ENCODE assay signal across 12 cellular contexts in the genomic region with DNA sequence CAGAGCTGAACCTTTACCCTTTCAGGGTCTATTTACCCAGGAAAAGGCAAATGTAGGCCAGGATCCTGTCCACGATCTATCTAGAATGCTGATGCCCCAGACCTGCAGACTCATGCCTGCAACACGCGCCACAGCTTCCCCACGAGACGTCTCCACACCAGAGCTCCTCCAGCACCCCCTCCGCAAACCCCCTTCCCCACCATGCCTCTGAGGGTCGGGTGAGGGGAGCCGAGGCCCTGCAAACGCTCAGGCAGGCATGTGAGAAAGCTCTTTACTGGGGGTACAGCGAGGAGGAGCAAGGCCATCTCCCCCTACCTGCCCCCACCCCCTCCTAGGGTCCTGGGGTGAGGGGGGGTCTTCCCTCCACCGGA. TPM values are rescaled to one million over a fixed set of nuclear protein-coding genes. Genes with fewer than 3 reads are reported as not detected.
DNase-seq lines count a peak whose midpoint lies in the region; ATAC-seq and TF ChIP-seq lines count a peak whose summit lies in the region.
"Had no signal": no experiment of that assay in that cellular context is flagged by ENCODE, and none has a peak within 500 bp of the region (broad histone marks: within the 10 kb centered on the region; RNA-seq: fewer than 3 reads in every experiment).

No MANE protein-coding gene starts in this region.

- peaks cover 36% of the 10 kb centered on the region for H3K36me3 ChIP-seq in effector memory CD4-positive, alpha-beta T cell (ENCODE audit: control insufficient read depth, insufficient read depth, low read length)
- peaks cover 31% of the 10 kb centered on the region in 2 donors for H3K36me3 ChIP-seq in mucosa of rectum (ENCODE audit: control insufficient read depth in 2 of 2, insufficient read depth in 2 of 2, low read length in 2 of 2)
- peaks cover 0 to 57% (median 4%) of the 10 kb centered on the region in 3 donors for H3K36me3 ChIP-seq in tibial nerve

- no peak for TF ChIP-seq CTCF in tibial nerve (IDR thresholded peaks at IDR 0.05)

- 71 to 77% methylated on average over 10 to 11 of the region's 11 CpGs for WGBS in tibial nerve, 2 donors

- no peak overlapping the region for H3K4me3 Mint-ChIP-seq in T-helper 1 cell treated with Interleukin-12 subunit alpha and Interleukin-12 subunit beta and Interleukin-4 antibody, amounts not matched to agents 30 μg/mL and 1 μg/mL, for 36 hours
- H3K4me3 Mint-ChIP-seq: stimulated activated memory B cell treated with anti-CD40 and anti-IgM and Interleukin-4, amounts not matched to agents 10 μg/mL and 1 μg/mL and 100 μg/mL, for 72 hours had no signal

- H3K4me1 Mint-ChIP-seq in T-helper 1 cell treated with Interleukin-12 subunit alpha and Interleukin-12 subunit beta and Interleukin-4 antibody, amounts not matched to agents 30 μg/mL and 1 μg/mL, for 36 hours (ENCODE audit: low read depth) = peaks cover 7% of the 10 kb centered on the region

- DNase-seq in T-helper 1 cell = no peak
- DNase-seq in effector memory CD4-positive, alpha-beta T cell = no peak
- no peak for DNase-seq in tibial nerve (ENCODE audit: low spot score in 2 of 2)
- DNase-seq in DMS79 (lab: John Stamatoyannopoulos, UW) = no peak
- no peak for DNase-seq in LoVo (ENCODE audit: low spot score)
- DNase-seq: RPMI8226 had no signal

- H3K9me3 ChIP-seq in effector memory CD4-positive, alpha-beta T cell (ENCODE audit: control insufficient read depth, low read length) = no peaks in the 10 kb centered on the region
- no peaks in the 10 kb centered on the region for H3K9me3 ChIP-seq in mucosa of rectum (ENCODE audit: control insufficient read depth in 2 of 2, low read length in 2 of 2)
- H3K9me3 ChIP-seq in tibial nerve = no peaks in the 10 kb centered on the region

- H3K27me3 Mint-ChIP-seq in T-helper 1 cell treated with Interleukin-12 subunit alpha and Interleukin-12 subunit beta and Interleukin-4 antibody, amounts not matched to agents 30 μg/mL and 1 μg/mL, for 36 hours (ENCODE audit: low read depth) = no peaks in the 10 kb centered on the region
- H3K27me3 Mint-ChIP-seq: stimulated activated memory B cell treated with anti-CD40 and anti-IgM and Interleukin-4, amounts not matched to agents 10 μg/mL and 1 μg/mL and 100 μg/mL, for 72 hours had no signal

- peak overlapping the region; percentile 63 for H3K27ac ChIP-seq in effector memory CD4-positive, alpha-beta T cell (ENCODE audit: insufficient read depth, low read length, poor library complexity, severe bottlenecking)
- H3K27ac ChIP-seq in mucosa of rectum (ENCODE audit: low read depth in 2 of 2, low read length in 2 of 2) = no peak overlapping the region
- H3K27ac ChIP-seq in tibial nerve = peak overlapping the region in 3 of 4 donors; percentile 44 to 86 (median 50)

- TF ChIP-seq EP300 in tibial nerve (IDR thresholded peaks at IDR 0.05) = no peak

- H3K36me3 Mint-ChIP-seq in T-helper 1 cell treated with Interleukin-12 subunit alpha and Interleukin-12 subunit beta and Interleukin-4 antibody, amounts not matched to agents 30 μg/mL and 1 μg/mL, for 36 hours (ENCODE audit: low read depth) = peaks cover 12% of the 10 kb centered on the region

- no peak for TF ChIP-seq POLR2A in tibial nerve (IDR thresholded peaks at IDR 0.05)

- H3K27me3 ChIP-seq in effector memory CD4-positive, alpha-beta T cell (replicated peaks; ENCODE audit: control insufficient read depth, insufficient read depth, low read length, poor library complexity, severe bottlenecking) = no peaks in the 10 kb centered on the region
- H3K27me3 ChIP-seq in mucosa of rectum (ENCODE audit: control insufficient read depth in 2 of 2, insufficient read depth in 2 of 2, low read length in 2 of 2) (no peaks in the 10 kb centered on the region), tibial nerve (no peaks in the 10 kb centered on the region)

- no peak for ATAC-seq in GM18511 (IDR thresholded peaks at IDR 0.05; ENCODE audit: unreplicated experiment)

- peak overlapping the region; percentile 36 for H3K27ac Mint-ChIP-seq in T-helper 1 cell treated with Interleukin-12 subunit alpha and Interleukin-12 subunit beta and Interleukin-4 antibody, amounts not matched to agents 30 μg/mL and 1 μg/mL, for 36 hours
- H3K27ac Mint-ChIP-seq: stimulated activated memory B cell treated with anti-CD40 and anti-IgM and Interleukin-4, amounts not matched to agents 10 μg/mL and 1 μg/mL and 100 μg/mL, for 72 hours had no signal

- no peaks in the 10 kb centered on the region for H3K9me3 Mint-ChIP-seq in T-helper 1 cell treated with Interleukin-12 subunit alpha and Interleukin-12 subunit beta and Interleukin-4 antibody, amounts not matched to agents 30 μg/mL and 1 μg/mL, for 36 hours
- H3K9me3 Mint-ChIP-seq: stimulated activated memory B cell treated with anti-CD40 and anti-IgM and Interleukin-4, amounts not matched to agents 10 μg/mL and 1 μg/mL and 100 μg/mL, for 72 hours had no signal

- peak overlapping the region in 1 of 2 donors; percentile 22 for H3K9ac ChIP-seq in mucosa of rectum (ENCODE audit: low read depth in 1 of 2, low read length in 2 of 2)

- peaks cover 11% of the 10 kb centered on the region for H3K4me1 ChIP-seq in effector memory CD4-positive, alpha-beta T cell (ENCODE audit: control insufficient read depth, insufficient read depth, low read length, poor library complexity, severe bottlenecking)
- H3K4me1 ChIP-seq in mucosa of rectum (ENCODE audit: control insufficient read depth in 2 of 2, insufficient read depth in 2 of 2, low read length in 2 of 2) = peaks cover 6 to 10% of the 10 kb centered on the region in 2 donors
- peaks cover 0 to 27% (median 0%) of the 10 kb centered on the region in 4 donors for H3K4me1 ChIP-seq in tibial nerve

- no peak overlapping the region for H3K4me3 ChIP-seq in effector memory CD4-positive, alpha-beta T cell (ENCODE audit: insufficient read depth, low read depth, low read length, poor library complexity, severe bottlenecking)
- H3K4me3 ChIP-seq in mucosa of rectum (ENCODE audit: low read length in 2 of 2) (peak overlapping the region; percentile 91 to 94), tibial nerve (peak overlapping the region in 2 of 4 donors; percentile 61 to 91)

RNA-seq across cellular contexts. Expression of gene DYRK1B, which starts 8.9 kb away (rescaled TPM):
- total RNA-seq in tibial nerve = 10 to 100 TPM; 12.6 to 15.9 (median 13.1) TPM

RNA-seq across cellular contexts. Expression of gene FBL, which starts 21.1 kb away (rescaled TPM):
- 100 to 1,000 TPM; 170 to 204 (median 177) TPM for total RNA-seq in tibial nerve

RNA-seq across cellular contexts. Expression of gene LEUTX, which starts 46.4 kb away (rescaled TPM):
- not detected for total RNA-seq in tibial nerve
- total RNA-seq: esophagus mucosa, lung had no signal

Comparison
In these comparisons a context has a peak if more than half of its experiments do, and no peak if none do; other contexts are left out.
1. H3K27ac ChIP-seq: peak in effector memory CD4-positive, alpha-beta T cell (single experiment) and tibial nerve (3 of 4); none in mucosa of rectum (0 of 2).